In the genomic region with DNA sequence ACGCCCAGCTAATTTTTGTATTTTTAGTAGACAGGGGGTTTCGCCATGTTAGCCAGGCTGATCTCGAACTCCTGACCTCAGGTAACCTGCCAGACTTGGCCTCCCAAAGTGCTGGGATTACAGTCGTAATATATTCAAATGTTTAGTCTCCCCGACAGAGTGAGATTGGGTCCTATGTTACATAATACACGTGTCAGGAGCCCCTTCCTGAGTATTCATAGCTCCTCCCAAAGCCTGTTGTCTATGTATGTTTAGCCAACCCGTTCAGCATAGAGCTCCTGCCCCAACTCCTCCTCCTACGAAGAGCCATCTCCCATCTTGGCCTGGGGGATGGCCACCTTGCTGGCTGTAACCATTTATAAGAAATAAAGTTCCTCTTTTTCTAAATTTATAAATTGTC, we compare ENCODE assay signal across 22 cellular contexts.
"Had no signal": no experiment of that assay in that cellular context is flagged by ENCODE, and none has a peak within 500 bp of the region (broad histone marks: within the 10 kb centered on the region; RNA-seq: fewer than 3 reads in every experiment).

No MANE protein-coding gene starts in this region.

- H3K36me3 Mint-ChIP-seq: activated naive CD4-positive, alpha-beta T cell treated with anti-CD3 and anti-CD28 coated beads, Interleukin-2, amount 50 U/mL, for 24 hours; naive B cell had no signal

- DNase-seq: activated CD4-positive, alpha-beta T cell treated with anti-CD3 and anti-CD28 coated beads for 4 hours; activated CD4-positive, CD25-positive, alpha-beta regulatory T cell; activated CD8-positive, alpha-beta T cell treated with anti-CD3 and anti-CD28 coated beads for 36 hours; activated gamma-delta T cell treated with Interleukin-2 at 50 U/mL for 16 hours; activated T-cell treated with anti-CD3 and anti-CD28 coated beads, Interleukin-2, amount 50 U/mL, for 1 hour; anterior cingulate cortex; body of pancreas; effector CD4-positive, alpha-beta T cell; heart left ventricle; islet precursor cell; naive B cell; stimulated activated CD4-positive, alpha-beta T cell treated with anti-CD3 and anti-CD28 coated beads, Interleukin-4, amount 100 ng/mL, for 1 hour; stimulated activated naive CD4-positive, alpha-beta T cell; T-helper 17 cell; upper lobe of left lung had no signal

- H3K27me3 ChIP-seq: body of pancreas had no signal

- H3K9me3 Mint-ChIP-seq: activated CD8-positive, alpha-beta T cell treated with anti-CD3 and anti-CD28 coated beads for 36 hours; activated naive CD4-positive, alpha-beta T cell treated with anti-CD3 and anti-CD28 coated beads, Interleukin-2, amount 50 U/mL, for 24 hours; dendritic cell treated with granulocyte-macrophage colony-stimulating factor and Interleukin-4, amounts not matched to agents 40 ng/mL and 50 ng/mL, for 4 days had no signal

- H3K36me3 ChIP-seq: heart left ventricle, prostate gland, thoracic aorta, upper lobe of left lung had no signal

- ATAC-seq: activated CD8-positive, alpha-beta T cell treated with anti-CD3 and anti-CD28 coated beads for 36 hours; body of pancreas; heart left ventricle; left lobe of liver; T-helper 17 cell had no signal

- H3K27ac Mint-ChIP-seq: activated CD8-positive, alpha-beta T cell treated with anti-CD3 and anti-CD28 coated beads for 36 hours; dendritic cell treated with granulocyte-macrophage colony-stimulating factor and Interleukin-4, amounts not matched to agents 40 ng/mL and 50 ng/mL, for 4 days; T-helper 17 cell had no signal

- H3K27me3 Mint-ChIP-seq: activated naive CD4-positive, alpha-beta T cell treated with anti-CD3 and anti-CD28 coated beads, Interleukin-2, amount 50 U/mL, for 24 hours had no signal

- H3K4me3 Mint-ChIP-seq: activated CD8-positive, alpha-beta T cell treated with anti-CD3 and anti-CD28 coated beads for 36 hours; activated naive CD4-positive, alpha-beta T cell treated with anti-CD3 and anti-CD28 coated beads, Interleukin-2, amount 50 U/mL, for 24 hours; dendritic cell treated with granulocyte-macrophage colony-stimulating factor and Interleukin-4, amounts not matched to agents 40 ng/mL and 50 ng/mL, for 4 days; T-helper 17 cell had no signal

- FAIRE-seq: endometrium had no signal

- H3K27ac ChIP-seq: body of pancreas, heart left ventricle, prostate gland, thoracic aorta, upper lobe of left lung had no signal

- H3K4me3 ChIP-seq: body of pancreas, heart left ventricle, lung, prostate gland, thoracic aorta, upper lobe of left lung had no signal

- H3K9me3 ChIP-seq: body of pancreas, heart left ventricle, prostate gland, thoracic aorta, upper lobe of left lung had no signal
